ENCODE assay signal across 12 cellular contexts in the genomic region with DNA sequence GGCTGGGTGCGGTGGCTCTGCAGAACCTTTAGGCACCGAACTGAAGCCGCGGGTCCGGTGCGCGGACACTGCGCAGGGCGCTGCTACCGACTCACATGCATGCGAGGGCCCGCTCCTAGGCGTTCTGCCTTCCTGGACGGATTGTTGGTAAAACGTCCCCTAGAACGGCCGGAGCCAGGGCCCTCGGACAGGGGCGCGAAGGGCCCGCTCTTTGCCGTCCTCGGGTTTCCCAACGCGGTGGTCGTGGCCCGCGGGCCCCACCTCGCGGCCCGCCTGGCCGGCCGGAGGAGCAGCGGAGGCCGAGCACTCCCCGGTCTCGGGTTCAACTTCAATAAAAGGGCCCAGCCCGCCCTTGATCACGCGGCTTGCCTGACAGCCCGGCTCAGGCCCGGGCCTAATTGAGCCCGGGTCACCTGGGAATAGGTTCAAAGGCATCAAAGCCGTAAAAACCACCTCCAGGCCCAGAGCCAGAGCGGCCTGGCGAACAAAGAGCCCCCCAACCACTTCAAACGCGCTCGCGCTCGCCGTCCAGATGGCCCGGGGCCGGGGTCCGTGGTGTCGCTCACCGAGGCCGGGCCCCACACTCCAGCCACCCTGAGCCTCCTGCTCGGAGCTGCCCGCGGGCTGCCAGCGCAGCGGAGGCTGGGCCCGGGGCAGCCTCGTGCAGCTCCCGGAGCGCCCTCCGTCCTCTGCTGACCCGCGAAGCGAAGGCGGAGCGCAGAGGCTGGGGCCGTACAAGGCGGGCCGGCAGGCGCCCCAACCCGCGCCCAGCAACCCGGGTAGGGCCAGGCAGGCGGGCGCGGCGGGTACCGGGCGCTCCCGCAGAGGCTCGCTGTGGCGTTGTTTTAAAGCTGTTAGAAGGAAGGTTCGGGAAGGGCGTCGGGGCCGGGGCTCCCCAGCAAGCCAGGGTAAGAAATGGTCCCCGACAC. TPM values are rescaled to one million over a fixed set of nuclear protein-coding genes. Genes with fewer than 3 reads are reported as not detected.
DNase-seq lines count a peak whose midpoint lies in the region; ATAC-seq and TF ChIP-seq lines count a peak whose summit lies in the region.
"Had no signal": no experiment of that assay in that cellular context is flagged by ENCODE, and none has a peak within 500 bp of the region (broad histone marks: within the 10 kb centered on the region; RNA-seq: fewer than 3 reads in every experiment).

No MANE protein-coding gene starts in this region.

- POLR2A ChIA-PET in CD4-positive, alpha-beta memory T cell (lab: Charles Lee; ENCODE audit: partially characterized antibody) = no interaction called here

- H3K36me3 ChIP-seq in ACC112 (ENCODE audit: insufficient read depth, low read length) (no peaks in the 10 kb centered on the region), ascending aorta (no peaks in the 10 kb centered on the region), heart right ventricle (no peaks in the 10 kb centered on the region), neutrophil (no peaks in the 10 kb centered on the region)
- H3K36me3 ChIP-seq in CD4-positive, alpha-beta memory T cell (ENCODE audit: insufficient read depth, low read length) = no peaks in the 10 kb centered on the region

- peak; percentile 21 to 77 (median 66) for ATAC-seq in heart right ventricle
- ATAC-seq in stimulated activated naive CD8-positive, alpha-beta T cell treated with anti-CD3 and anti-CD28 coated beads, Interleukin-15, amount 100 ng/mL, for 72 hours = no peak
- no peak for ATAC-seq in GM21526 (IDR thresholded peaks at IDR 0.05; ENCODE audit: low FRiP score, unreplicated experiment)
- no peak for ATAC-seq in GM19452 (IDR thresholded peaks at IDR 0.05; ENCODE audit: unreplicated experiment)

- peaks cover 49% of the 10 kb centered on the region for H3K79me2 ChIP-seq in ACC112 (ENCODE audit: control insufficient read depth, insufficient read depth, low read length, unreplicated experiment)

- H3K4me3 ChIP-seq in ACC112 (ENCODE audit: low read depth, low read length) (peak overlapping the region; percentile 98), ascending aorta (peak overlapping the region; percentile 80 to 86), heart right ventricle (peak overlapping the region; percentile 18 to 65 (median 54)), neutrophil (ENCODE audit: low read depth in 1 of 2, low read length in 1 of 2) (peak overlapping the region; percentile 53 to 61)
- no peak overlapping the region for H3K4me3 ChIP-seq in CD4-positive, alpha-beta memory T cell (ENCODE audit: low read length in 2 of 2)

- no peaks in the 10 kb centered on the region for H3K4me1 Mint-ChIP-seq in stimulated activated naive CD8-positive, alpha-beta T cell treated with anti-CD3 and anti-CD28 coated beads, Interleukin-15, amount 100 ng/mL, for 72 hours
- peaks cover 0 to 2% (median 0%) of the 10 kb centered on the region in 4 donors for H3K4me1 Mint-ChIP-seq in CD4-positive, alpha-beta memory T cell

- peak overlapping the region; percentile 82 for H2AFZ ChIP-seq in ACC112 (ENCODE audit: low read length, unreplicated experiment)

- H3K4me3 Mint-ChIP-seq in stimulated activated naive CD8-positive, alpha-beta T cell treated with anti-CD3 and anti-CD28 coated beads, Interleukin-15, amount 100 ng/mL, for 72 hours = no peak overlapping the region
- peak overlapping the region in 1 of 8 donors; percentile 20 for H3K4me3 Mint-ChIP-seq in CD4-positive, alpha-beta memory T cell
- H3K4me3 Mint-ChIP-seq: CD4-positive, alpha-beta T cell had no signal

- no peak for DNase-seq in ascending aorta (ENCODE audit: low spot score in 2 of 2)
- DNase-seq in heart right ventricle = no peak
- no peak for DNase-seq in stimulated activated naive CD8-positive, alpha-beta T cell treated with anti-CD3 and anti-CD28 coated beads, Interleukin-15, amount 100 ng/mL, for 72 hours
- no peak for DNase-seq in CD4-positive, alpha-beta memory T cell
- DNase-seq: CD4-positive, alpha-beta T cell; NCI-H1105 had no signal

- peaks cover 77% of the 10 kb centered on the region for H3K27me3 Mint-ChIP-seq in stimulated activated naive CD8-positive, alpha-beta T cell treated with anti-CD3 and anti-CD28 coated beads, Interleukin-15, amount 100 ng/mL, for 72 hours
- H3K27me3 Mint-ChIP-seq in CD4-positive, alpha-beta memory T cell = peaks cover 42 to 48% of the 10 kb centered on the region in 2 donors

- no peaks in the 10 kb centered on the region for H3K9me3 ChIP-seq in ascending aorta
- H3K9me3 ChIP-seq in heart right ventricle = no peaks in the 10 kb centered on the region
- H3K9me3 ChIP-seq in neutrophil = no peaks in the 10 kb centered on the region
- H3K9me3 ChIP-seq in CD4-positive, alpha-beta memory T cell (ENCODE audit: control insufficient read depth in 1 of 2, low read length in 2 of 2) = no peaks in the 10 kb centered on the region

- H3K4me1 ChIP-seq in ACC112 (ENCODE audit: control insufficient read depth, insufficient read depth, low read length, unreplicated experiment) (peaks cover 11% of the 10 kb centered on the region), ascending aorta (peaks cover 0 to 15% of the 10 kb centered on the region in 2 donors), heart right ventricle (peaks cover 0 to 24% (median 10%) of the 10 kb centered on the region in 9 donors), neutrophil (ENCODE audit: control insufficient read depth in 1 of 2, insufficient read depth in 1 of 2, low read depth in 1 of 2, low read length in 1 of 2) (peaks cover 19 to 32% of the 10 kb centered on the region in 2 experiments)
- H3K4me1 ChIP-seq in CD4-positive, alpha-beta memory T cell (ENCODE audit: insufficient read depth, low read length) = no peaks in the 10 kb centered on the region

- H3K27ac Mint-ChIP-seq in stimulated activated naive CD8-positive, alpha-beta T cell treated with anti-CD3 and anti-CD28 coated beads, Interleukin-15, amount 100 ng/mL, for 72 hours = no peak overlapping the region
- no peak overlapping the region for H3K27ac Mint-ChIP-seq in CD4-positive, alpha-beta memory T cell
- H3K27ac Mint-ChIP-seq: activated naive CD4-positive, alpha-beta T cell treated with anti-CD3 and anti-CD28 coated beads, Interleukin-2, amount 50 U/mL, for 72 hours; CD4-positive, alpha-beta T cell had no signal

- H3K27ac ChIP-seq in ACC112 (ENCODE audit: low read depth, low read length) (peak overlapping the region; percentile 53; the same call in 1 of the 2 replicates), ascending aorta (peak overlapping the region; percentile 80 to 88), heart right ventricle (peak overlapping the region in 8 of 10 donors; percentile 15 to 73 (median 62)), neutrophil (no peak overlapping the region)
- no peak overlapping the region for H3K27ac ChIP-seq in CD4-positive, alpha-beta memory T cell (ENCODE audit: low read depth, low read length)

- H3K27me3 ChIP-seq in ACC112 (ENCODE audit: insufficient read depth, low read length) = no peaks in the 10 kb centered on the region
- no peaks in the 10 kb centered on the region for H3K27me3 ChIP-seq in ascending aorta
- peaks cover 14 to 98% (median 86%) of the 10 kb centered on the region in 7 donors for H3K27me3 ChIP-seq in heart right ventricle
- peaks cover 98% of the 10 kb centered on the region for H3K27me3 ChIP-seq in neutrophil
- H3K27me3 ChIP-seq in CD4-positive, alpha-beta memory T cell (ENCODE audit: insufficient read depth, low read length) = peaks cover 9% of the 10 kb centered on the region

- TF ChIP-seq CTCF in ascending aorta (IDR thresholded peaks at IDR 0.05) (no peak), heart right ventricle (IDR thresholded peaks at IDR 0.05) (peak in 2 of 9 donors; percentile 6 to 10), neutrophil (IDR thresholded peaks at IDR 0.05) (no peak)

- intact Hi-C loops in ascending aorta (cut with DNase I) = loop anchor here (1.0 to 5.0 kb wide), 3 partner anchors 18 to 124 kb away; no protein-coding TSS in a partner anchor
- intact Hi-C loops in heart right ventricle (cut with DNase I) = no loop called here
- intact Hi-C loops in CD4-positive, alpha-beta memory T cell (cut with micrococcal nuclease) = no loop called here

- CTCF ChIA-PET in CD4-positive, alpha-beta memory T cell (lab: Charles Lee; ENCODE audit: partially characterized antibody) = no interaction called here

- H3K36me3 Mint-ChIP-seq in CD4-positive, alpha-beta memory T cell = no peaks in the 10 kb centered on the region
- H3K36me3 Mint-ChIP-seq: activated naive CD4-positive, alpha-beta T cell treated with anti-CD3 and anti-CD28 coated beads, Interleukin-2, amount 50 U/mL, for 72 hours had no signal

- no peaks in the 10 kb centered on the region for H3K9me3 Mint-ChIP-seq in stimulated activated naive CD8-positive, alpha-beta T cell treated with anti-CD3 and anti-CD28 coated beads, Interleukin-15, amount 100 ng/mL, for 72 hours
- H3K9me3 Mint-ChIP-seq in CD4-positive, alpha-beta memory T cell = no peaks in the 10 kb centered on the region
- H3K9me3 Mint-ChIP-seq: activated naive CD4-positive, alpha-beta T cell treated with anti-CD3 and anti-CD28 coated beads, Interleukin-2, amount 50 U/mL, for 72 hours; CD4-positive, alpha-beta T cell had no signal

- 3 to 7% methylated on average over 88 to 94 of the region's 94 CpGs for WGBS in heart right ventricle, 2 donors

RNA-seq across cellular contexts. Expression of a gene that starts 1.1 kb away (rescaled TPM):
- total RNA-seq in ascending aorta = 108 TPM
- total RNA-seq in heart right ventricle = 1 to 10 TPM in 5 of 10 donors, under 1 TPM in 5; 0.19 to 3.2 (median 0.87) TPM
- polyA plus RNA-seq in heart right ventricle = 1 to 10 TPM; 2.7 to 3.5 TPM
- not detected for total RNA-seq in CD4-positive, alpha-beta memory T cell
- not detected for polyA plus RNA-seq in CD4-positive, alpha-beta memory T cell
- total RNA-seq: activated naive CD4-positive, alpha-beta T cell treated with anti-CD3 and anti-CD28 coated beads, Interleukin-2, amount 50 U/mL, for 72 hours; CD4-positive, alpha-beta T cell; T-helper 1 cell treated with Interleukin-12 subunit alpha and Interleukin-12 subunit beta and Interleukin-4 antibody, amounts not matched to agents 30 ng/mL and 1 ng/mL, for 36 hours had no signal

Comparison
In these comparisons a context has a peak if more than half of its experiments do, and no peak if none do; other contexts are left out.
1. H3K27ac ChIP-seq: peak in ACC112 (single experiment), ascending aorta (2 of 2) and heart right ventricle (8 of 10); none in neutrophil (single experiment) and CD4-positive, alpha-beta memory T cell (single experiment).
2. H3K4me3 ChIP-seq: peak in ACC112 (single experiment), ascending aorta (2 of 2), heart right ventricle (10 of 10) and neutrophil (2 of 2); none in CD4-positive, alpha-beta memory T cell (0 of 2).
3. ATAC-seq: peak in heart right ventricle (8 of 8); none in stimulated activated naive CD8-positive, alpha-beta T cell treated with anti-CD3 and anti-CD28 coated beads, Interleukin-15, amount 100 ng/mL, for 72 hours (single experiment), GM21526 (single experiment) and GM19452 (single experiment).
4. RNA of a gene that starts 1.1 kb away (total RNA-seq): 108 TPM in ascending aorta (single experiment); 0.19 to 3.2 TPM in heart right ventricle and not detected in CD4-positive, alpha-beta memory T cell; every median in the first group is over 10 times any median in the second.